Comparison of ENCODE assay signal across 1 cellular context in genomic region chr5:139293504-139294371, GRCh38.
TF ChIP-seq lines count a peak whose summit lies in the region.

TSS of gene MATR3 (plus strand) at chr5:139293740. CDS start at chr5:139307416, 13,676 bp downstream.

TF ChIP-seq in K562, 482 proteins besides CTCF, POLR2A, EP300 and RAD21 (continued from another document and continues in another):
- TF ChIP-seq RERE (CRISPR knock-in tag; IDR thresholded peaks at IDR 0.05; ENCODE audit: borderline replicate concordance) (0 out of 2 replicates have a peak, but pooled peaks have one; percentile 7), ZNF282 (CRISPR knock-in tag; IDR thresholded peaks at IDR 0.05) (peak; percentile 94; the same call in 1 of the 2 replicates), KAT7 (CRISPR knock-in tag; IDR thresholded peaks at IDR 0.05; ENCODE audit: borderline replicate concordance) (no peak), HLTF (IDR thresholded peaks at IDR 0.05) (0 out of 2 replicates have a peak, but pooled peaks have one; percentile 57), HNRNPL (IDR thresholded peaks at IDR 0.05; ENCODE audit: low read depth, low read length) (peak; percentile 74), ZNF224 (CRISPR knock-in tag; IDR thresholded peaks at IDR 0.05) (peak; percentile 78; the same call in 1 of the 2 replicates), U2AF2 (optimal IDR thresholded peaks at IDR 0.05; ENCODE audit: low read depth, low read length) (no peak), ZNF184 (CRISPR knock-in tag; IDR thresholded peaks at IDR 0.05) (no peak), SRSF1 (IDR thresholded peaks at IDR 0.05; ENCODE audit: low read depth, low read length) (peak; percentile 73; the same call in 1 of the 2 replicates), COPS2 (conservative IDR thresholded peaks at IDR 0.05) (no peak), ZNF197 (CRISPR knock-in tag; IDR thresholded peaks at IDR 0.05; ENCODE audit: low read depth) (0 out of 2 replicates have a peak, but pooled peaks have one; percentile 73), MBD2 (IDR thresholded peaks at IDR 0.05; ENCODE audit: borderline replicate concordance, low read depth) (peak; percentile 81), YBX1 (IDR thresholded peaks at IDR 0.05) (no peak), ARNT (IDR thresholded peaks at IDR 0.05) (no peak), ATF1 (CRISPR knock-in tag; IDR thresholded peaks at IDR 0.05) (no peak), ATF1 (tag; IDR thresholded peaks at IDR 0.05) (peak; percentile 74), ZNF398 (CRISPR knock-in tag; IDR thresholded peaks at IDR 0.05) (no peak), ZNF175 (CRISPR knock-in tag; IDR thresholded peaks at IDR 0.05; ENCODE audit: low read depth) (peak; percentile 52; the same call in 1 of the 2 replicates), NFIC (IDR thresholded peaks at IDR 0.05) (peak; percentile 28; the same call in 1 of the 2 replicates), FOXK2 (conservative IDR thresholded peaks at IDR 0.05 in 1 of 2, IDR thresholded peaks at IDR 0.05 in 1 of 2; ENCODE audit: low read depth in 2 of 2) (no peak), RB1 (IDR thresholded peaks at IDR 0.05; ENCODE audit: low read depth) (peak; percentile 86), MXI1 (IDR thresholded peaks at IDR 0.05; ENCODE audit: low read depth, low read length) (no peak; the same call in 1 of the 2 replicates), ZNF586 (CRISPR knock-in tag; conservative IDR thresholded peaks at IDR 0.05) (no peak), CCNT2 (IDR thresholded peaks at IDR 0.05; ENCODE audit: borderline replicate concordance, extremely low read depth, insufficient read length, low read depth, low read length) (peak; percentile 40), TEAD2 (tag; IDR thresholded peaks at IDR 0.05) (no peak), TFAP4 (CRISPR knock-in tag; IDR thresholded peaks at IDR 0.05; ENCODE audit: borderline replicate concordance) (peak; percentile 94), PRPF4 (IDR thresholded peaks at IDR 0.05; ENCODE audit: insufficient read depth, low read depth, low read length, poor library complexity, severe bottlenecking) (peak; percentile 95), FIP1L1 (IDR thresholded peaks at IDR 0.05; ENCODE audit: low read depth, low read length, poor library complexity, severe bottlenecking) (peak; percentile 97), RFX5 (IDR thresholded peaks at IDR 0.05; ENCODE audit: low read depth, low read length) (no peak), KAT8 (IDR thresholded peaks at IDR 0.05; ENCODE audit: low read depth) (0 out of 2 replicates have a peak, but pooled peaks have one; percentile 20), HINFP (tag; conservative IDR thresholded peaks at IDR 0.05; ENCODE audit: low read depth) (no peak), ZNF140 (CRISPR knock-in tag; IDR thresholded peaks at IDR 0.05) (no peak), ZNF764 (CRISPR knock-in tag; IDR thresholded peaks at IDR 0.05; ENCODE audit: low read depth) (no peak), ZNF165 (CRISPR knock-in tag; IDR thresholded peaks at IDR 0.05; ENCODE audit: borderline replicate concordance) (no peak), SRSF9 (IDR thresholded peaks at IDR 0.05; ENCODE audit: borderline replicate concordance, low read depth, low read length) (no peak), CBX3 (IDR thresholded peaks at IDR 0.05; ENCODE audit: borderline replicate concordance in 1 of 2, low read length in 2 of 2) (peak in 1 of 2 experiments; percentile 74; a peak in 1 of 3 replicates), PCBP1 (IDR thresholded peaks at IDR 0.05; ENCODE audit: low read depth, low read length, poor library complexity, severe bottlenecking) (peak; percentile 93), POLR2AphosphoS2 (IDR thresholded peaks at IDR 0.05; ENCODE audit: low read length) (peak; percentile 68; the same call in 1 of the 2 replicates), MAX (CRISPR knock-in tag; IDR thresholded peaks at IDR 0.05) (peak; percentile 74), ETS2 (tag; IDR thresholded peaks at IDR 0.05; ENCODE audit: borderline replicate concordance, poor library complexity, severe bottlenecking) (no peak), ATF4 (CRISPR knock-in tag; IDR thresholded peaks at IDR 0.05) (no peak), ZBTB7A (IDR thresholded peaks at IDR 0.05; ENCODE audit: borderline replicate concordance, control insufficient read depth, low read depth, low read length) (peak; percentile 46; the same call in 1 of the 2 replicates), SRSF7 (optimal IDR thresholded peaks at IDR 0.05; ENCODE audit: low read depth, low read length) (peak; percentile 37), KHSRP (IDR thresholded peaks at IDR 0.05) (no peak), ZBTB49 (CRISPR knock-in tag; IDR thresholded peaks at IDR 0.05; ENCODE audit: borderline replicate concordance) (no peak), TCF3 (CRISPR knock-in tag; IDR thresholded peaks at IDR 0.05) (no peak), RBM25 (IDR thresholded peaks at IDR 0.05; ENCODE audit: low read depth, low read length, severe bottlenecking) (peak; percentile 96), VEZF1 (CRISPR knock-in tag; IDR thresholded peaks at IDR 0.05) (peak; percentile 96), STAT5A (IDR thresholded peaks at IDR 0.05; ENCODE audit: borderline replicate concordance, low read length) (no peak), ZBTB1 (CRISPR knock-in tag; IDR thresholded peaks at IDR 0.05; ENCODE audit: borderline replicate concordance, low read depth) (no peak), NFATC3 (IDR thresholded peaks at IDR 0.05) (no peak), MLLT1 (IDR thresholded peaks at IDR 0.05) (peak in 1 of 2 experiments; percentile 69; a peak in 2 of 4 replicates), HCFC1 (IDR thresholded peaks at IDR 0.05; ENCODE audit: low read depth, low read length) (peak; percentile 54), CAMTA2 (CRISPR knock-in tag; conservative IDR thresholded peaks at IDR 0.05) (no peak), STAG1 (CRISPR knock-in tag; IDR thresholded peaks at IDR 0.05; ENCODE audit: borderline replicate concordance) (no peak)
